10 cellular contexts compared by ENCODE assay signal in the genomic region with DNA sequence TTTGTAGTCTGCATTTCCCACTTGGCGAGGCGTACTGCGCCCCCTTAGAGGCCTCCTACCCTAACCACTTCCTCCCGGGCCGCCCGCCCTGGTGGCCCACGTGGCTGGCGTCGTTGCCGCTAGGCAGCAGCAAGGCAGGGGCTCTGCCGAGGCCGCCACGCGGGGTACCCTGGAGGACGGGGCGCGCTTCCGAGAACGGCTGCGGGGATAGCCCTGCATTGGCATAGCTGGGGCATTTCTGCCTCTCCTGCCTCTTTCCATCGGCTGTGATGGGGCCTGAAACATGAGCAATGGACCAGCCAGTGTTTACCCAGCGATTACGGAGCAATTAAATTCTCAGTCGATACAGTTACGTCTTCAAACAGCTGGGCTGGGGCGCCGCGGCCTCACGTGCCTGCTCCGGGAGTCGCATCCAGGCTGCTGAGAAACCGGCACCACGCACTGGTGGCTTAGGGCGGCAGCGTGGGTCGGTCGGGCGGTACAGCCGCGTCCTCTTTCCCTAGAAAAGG. TPM values are rescaled to one million over a fixed set of nuclear protein-coding genes. Genes with fewer than 3 reads are reported as not detected.
DNase-seq lines count a peak whose midpoint lies in the region; ATAC-seq and TF ChIP-seq lines count a peak whose summit lies in the region.
"Had no signal": no experiment of that assay in that cellular context is flagged by ENCODE, and none has a peak within 500 bp of the region (broad histone marks: within the 10 kb centered on the region; RNA-seq: fewer than 3 reads in every experiment).

No MANE protein-coding gene starts in this region.

- H3K36me3 Mint-ChIP-seq in activated T-helper 2 cell treated with anti-CD3 and anti-CD28 coated beads, Interferon-gamma antibody, Interleukin-2, Interleukin-4, amounts not matched to agents 10 μg/mL and 5 μg/mL and 100 μg/mL, durations not matched to agents 14 hours and 24 hours and 36 hours (ENCODE audit: low read depth) = no peaks in the 10 kb centered on the region

- H3K9me3 Mint-ChIP-seq in activated T-helper 2 cell treated with anti-CD3 and anti-CD28 coated beads, Interferon-gamma antibody, Interleukin-2, Interleukin-4, amounts not matched to agents 10 μg/mL and 5 μg/mL and 100 μg/mL, durations not matched to agents 14 hours and 24 hours and 36 hours = peaks cover 5% of the 10 kb centered on the region

- DNase-seq in COR-L47 (lab: John Stamatoyannopoulos, UW) (peak; percentile 91), NCI-H82 treated with DMSO at 0.1 percent for 48 hours (lab: John Stamatoyannopoulos, UW; ENCODE audit: unreplicated experiment) (peak; percentile 17), left colon (peak in 1 of 2 donors; percentile 60), ecto neural progenitor cell (ENCODE audit: low spot score) (no peak), RWPE1 (ENCODE audit: low spot score) (no peak)
- no peak for DNase-seq in activated T-helper 2 cell treated with anti-CD3 and anti-CD28 coated beads, Interferon-gamma antibody, Interleukin-2, Interleukin-4, amounts not matched to agents 10 μg/mL and 5 μg/mL and 100 μg/mL, durations not matched to agents 14 hours and 24 hours and 36 hours (ENCODE audit: low spot score)
- DNase-seq: nucleus accumbens had no signal

- POLR2A ChIA-PET in RWPE1 (lab: Yijun Ruan, JAX; ENCODE audit: low non-redundant PET) = no interaction called here

- CTCF ChIA-PET in RWPE1 (lab: Yijun Ruan, JAX) = no interaction called here

- H3K36me3 ChIP-seq in KOPT-K1 (ENCODE audit: insufficient read depth, low read length) = no peaks in the 10 kb centered on the region

- H3K27ac Mint-ChIP-seq in activated T-helper 2 cell treated with anti-CD3 and anti-CD28 coated beads, Interferon-gamma antibody, Interleukin-2, Interleukin-4, amounts not matched to agents 10 μg/mL and 5 μg/mL and 100 μg/mL, durations not matched to agents 14 hours and 24 hours and 36 hours = no peak overlapping the region

- no peaks in the 10 kb centered on the region for H3K9me3 ChIP-seq in KOPT-K1 (ENCODE audit: insufficient read depth, low read length, poor library complexity, severe bottlenecking)

- peaks cover 5% of the 10 kb centered on the region for H3K4me1 Mint-ChIP-seq in activated T-helper 2 cell treated with anti-CD3 and anti-CD28 coated beads, Interferon-gamma antibody, Interleukin-2, Interleukin-4, amounts not matched to agents 10 μg/mL and 5 μg/mL and 100 μg/mL, durations not matched to agents 14 hours and 24 hours and 36 hours (ENCODE audit: low read depth)

- TF ChIP-seq CTCF in RWPE1 (conservative IDR thresholded peaks at IDR 0.05; ENCODE audit: low read depth) = no peak

- ATAC-seq in left colon (peak; percentile 83), GM18867 (IDR thresholded peaks at IDR 0.05; ENCODE audit: unreplicated experiment) (no peak)

- intact Hi-C loops in left colon (cut with DNase I, micrococcal nuclease) = no loop called here
- intact Hi-C loops in activated T-helper 2 cell treated with anti-CD3 and anti-CD28 coated beads, Interferon-gamma antibody, Interleukin-2, Interleukin-4, amounts not matched to agents 10 μg/mL and 5 μg/mL and 100 μg/mL, durations not matched to agents 14 hours and 24 hours and 36 hours (cut with micrococcal nuclease) = no loop called here

- H3K27me3 Mint-ChIP-seq in activated T-helper 2 cell treated with anti-CD3 and anti-CD28 coated beads, Interferon-gamma antibody, Interleukin-2, Interleukin-4, amounts not matched to agents 10 μg/mL and 5 μg/mL and 100 μg/mL, durations not matched to agents 14 hours and 24 hours and 36 hours (ENCODE audit: low read depth) = peaks cover 4% of the 10 kb centered on the region

- no peak overlapping the region for H3K4me3 Mint-ChIP-seq in activated T-helper 2 cell treated with anti-CD3 and anti-CD28 coated beads, Interferon-gamma antibody, Interleukin-2, Interleukin-4, amounts not matched to agents 10 μg/mL and 5 μg/mL and 100 μg/mL, durations not matched to agents 14 hours and 24 hours and 36 hours (ENCODE audit: low read depth)

- H3K27ac ChIP-seq in KOPT-K1 (ENCODE audit: low read depth, low read length, poor library complexity, severe bottlenecking) (peak overlapping the region; percentile 12), RWPE1 (no peak overlapping the region)

RNA-seq across cellular contexts. Expression of a gene that starts 38.1 kb away (rescaled TPM):
- under 1 TPM; 0.03 to 0.98 TPM for total RNA-seq in left colon
- total RNA-seq in activated T-helper 2 cell treated with anti-CD3 and anti-CD28 coated beads, Interferon-gamma antibody, Interleukin-2, Interleukin-4, amounts not matched to agents 10 μg/mL and 5 μg/mL and 100 μg/mL, durations not matched to agents 14 hours and 24 hours and 36 hours = 0.25 and 0.44 TPM in 2 replicates
- total RNA-seq: NCI-H460 had no signal

Comparison
In these comparisons a context has a peak if more than half of its experiments do, and no peak if none do; other contexts are left out.
1. DNase-seq: peak in COR-L47 (single experiment) and NCI-H82 treated with DMSO at 0.1 percent for 48 hours (single experiment); none in activated T-helper 2 cell treated with anti-CD3 and anti-CD28 coated beads, Interferon-gamma antibody, Interleukin-2, Interleukin-4, amounts not matched to agents 10 μg/mL and 5 μg/mL and 100 μg/mL, durations not matched to agents 14 hours and 24 hours and 36 hours (single experiment), ecto neural progenitor cell (single experiment) and RWPE1 (single experiment).